2 cellular contexts compared by ENCODE assay signal in the genomic region with DNA sequence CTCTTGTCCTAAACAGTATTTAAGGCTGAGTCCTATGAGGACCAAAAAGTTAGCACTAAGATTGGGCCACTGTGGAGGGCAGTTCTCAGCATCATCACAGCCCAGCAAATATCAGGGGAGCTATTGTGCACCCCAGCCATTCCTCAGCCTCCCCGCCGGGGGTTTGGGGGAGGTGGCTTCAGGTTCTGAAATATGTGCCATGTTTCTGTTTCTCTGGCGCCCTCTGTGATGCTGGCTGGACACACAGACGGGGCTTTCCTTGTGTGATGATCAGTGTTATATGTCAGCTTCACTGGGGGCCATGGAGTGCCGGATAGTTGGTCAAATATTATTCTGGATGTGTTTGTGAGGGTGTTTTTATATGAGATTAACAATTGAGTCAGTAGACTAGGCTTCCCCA.
TF ChIP-seq lines count a peak whose summit lies in the region.

No MANE protein-coding gene starts in this region.

TF ChIP-seq in SK-N-SH, 30 proteins besides CTCF, POLR2A, EP300 and RAD21 (continued from another document):
- TF ChIP-seq, protein P1, sequence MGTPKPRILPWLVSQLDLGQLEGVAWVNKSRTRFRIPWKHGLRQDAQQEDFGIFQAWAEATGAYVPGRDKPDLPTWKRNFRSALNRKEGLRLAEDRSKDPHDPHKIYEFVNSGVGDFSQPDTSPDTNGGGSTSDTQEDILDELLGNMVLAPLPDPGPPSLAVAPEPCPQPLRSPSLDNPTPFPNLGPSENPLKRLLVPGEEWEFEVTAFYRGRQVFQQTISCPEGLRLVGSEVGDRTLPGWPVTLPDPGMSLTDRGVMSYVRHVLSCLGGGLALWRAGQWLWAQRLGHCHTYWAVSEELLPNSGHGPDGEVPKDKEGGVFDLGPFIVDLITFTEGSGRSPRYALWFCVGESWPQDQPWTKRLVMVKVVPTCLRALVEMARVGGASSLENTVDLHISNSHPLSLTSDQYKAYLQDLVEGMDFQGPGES (IDR thresholded peaks at IDR 0.05; ENCODE audit: low read depth, low read length): no peak
- TF ChIP-seq, protein P2, sequence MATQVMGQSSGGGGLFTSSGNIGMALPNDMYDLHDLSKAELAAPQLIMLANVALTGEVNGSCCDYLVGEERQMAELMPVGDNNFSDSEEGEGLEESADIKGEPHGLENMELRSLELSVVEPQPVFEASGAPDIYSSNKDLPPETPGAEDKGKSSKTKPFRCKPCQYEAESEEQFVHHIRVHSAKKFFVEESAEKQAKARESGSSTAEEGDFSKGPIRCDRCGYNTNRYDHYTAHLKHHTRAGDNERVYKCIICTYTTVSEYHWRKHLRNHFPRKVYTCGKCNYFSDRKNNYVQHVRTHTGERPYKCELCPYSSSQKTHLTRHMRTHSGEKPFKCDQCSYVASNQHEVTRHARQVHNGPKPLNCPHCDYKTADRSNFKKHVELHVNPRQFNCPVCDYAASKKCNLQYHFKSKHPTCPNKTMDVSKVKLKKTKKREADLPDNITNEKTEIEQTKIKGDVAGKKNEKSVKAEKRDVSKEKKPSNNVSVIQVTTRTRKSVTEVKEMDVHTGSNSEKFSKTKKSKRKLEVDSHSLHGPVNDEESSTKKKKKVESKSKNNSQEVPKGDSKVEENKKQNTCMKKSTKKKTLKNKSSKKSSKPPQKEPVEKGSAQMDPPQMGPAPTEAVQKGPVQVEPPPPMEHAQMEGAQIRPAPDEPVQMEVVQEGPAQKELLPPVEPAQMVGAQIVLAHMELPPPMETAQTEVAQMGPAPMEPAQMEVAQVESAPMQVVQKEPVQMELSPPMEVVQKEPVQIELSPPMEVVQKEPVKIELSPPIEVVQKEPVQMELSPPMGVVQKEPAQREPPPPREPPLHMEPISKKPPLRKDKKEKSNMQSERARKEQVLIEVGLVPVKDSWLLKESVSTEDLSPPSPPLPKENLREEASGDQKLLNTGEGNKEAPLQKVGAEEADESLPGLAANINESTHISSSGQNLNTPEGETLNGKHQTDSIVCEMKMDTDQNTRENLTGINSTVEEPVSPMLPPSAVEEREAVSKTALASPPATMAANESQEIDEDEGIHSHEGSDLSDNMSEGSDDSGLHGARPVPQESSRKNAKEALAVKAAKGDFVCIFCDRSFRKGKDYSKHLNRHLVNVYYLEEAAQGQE (IDR thresholded peaks at IDR 0.05; ENCODE audit: low read depth, low read length): no peak
- no peak for TF ChIP-seq GABPA (IDR thresholded peaks at IDR 0.05; ENCODE audit: low read depth)
- TF ChIP-seq JUND (IDR thresholded peaks at IDR 0.05): no peak
- no peak for TF ChIP-seq RXRA (IDR thresholded peaks at IDR 0.05; ENCODE audit: borderline replicate concordance, low read depth)
- TF ChIP-seq, protein P3, sequence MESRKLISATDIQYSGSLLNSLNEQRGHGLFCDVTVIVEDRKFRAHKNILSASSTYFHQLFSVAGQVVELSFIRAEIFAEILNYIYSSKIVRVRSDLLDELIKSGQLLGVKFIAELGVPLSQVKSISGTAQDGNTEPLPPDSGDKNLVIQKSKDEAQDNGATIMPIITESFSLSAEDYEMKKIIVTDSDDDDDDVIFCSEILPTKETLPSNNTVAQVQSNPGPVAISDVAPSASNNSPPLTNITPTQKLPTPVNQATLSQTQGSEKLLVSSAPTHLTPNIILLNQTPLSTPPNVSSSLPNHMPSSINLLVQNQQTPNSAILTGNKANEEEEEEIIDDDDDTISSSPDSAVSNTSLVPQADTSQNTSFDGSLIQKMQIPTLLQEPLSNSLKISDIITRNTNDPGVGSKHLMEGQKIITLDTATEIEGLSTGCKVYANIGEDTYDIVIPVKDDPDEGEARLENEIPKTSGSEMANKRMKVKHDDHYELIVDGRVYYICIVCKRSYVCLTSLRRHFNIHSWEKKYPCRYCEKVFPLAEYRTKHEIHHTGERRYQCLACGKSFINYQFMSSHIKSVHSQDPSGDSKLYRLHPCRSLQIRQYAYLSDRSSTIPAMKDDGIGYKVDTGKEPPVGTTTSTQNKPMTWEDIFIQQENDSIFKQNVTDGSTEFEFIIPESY (IDR thresholded peaks at IDR 0.05; ENCODE audit: borderline replicate concordance, low read depth): no peak
- TF ChIP-seq MXI1 (IDR thresholded peaks at IDR 0.05; ENCODE audit: low read depth, low read length): no peak
- no peak for TF ChIP-seq CHD2 (IDR thresholded peaks at IDR 0.05; ENCODE audit: low read length, partially characterized antibody)
- TF ChIP-seq EZH2phosphoT487 (IDR thresholded peaks at IDR 0.05; ENCODE audit: borderline replicate concordance, low read depth): no peak
- TF ChIP-seq NRF1 (IDR thresholded peaks at IDR 0.05; ENCODE audit: low read depth, low read length): no peak
- no peak for TF ChIP-seq RCOR1 (IDR thresholded peaks at IDR 0.05; ENCODE audit: low read length)
- TF ChIP-seq ELF1 (IDR thresholded peaks at IDR 0.05): no peak
- no peak for TF ChIP-seq FOXM1 (IDR thresholded peaks at IDR 0.05; ENCODE audit: low read depth)
- TF ChIP-seq, protein P4, sequence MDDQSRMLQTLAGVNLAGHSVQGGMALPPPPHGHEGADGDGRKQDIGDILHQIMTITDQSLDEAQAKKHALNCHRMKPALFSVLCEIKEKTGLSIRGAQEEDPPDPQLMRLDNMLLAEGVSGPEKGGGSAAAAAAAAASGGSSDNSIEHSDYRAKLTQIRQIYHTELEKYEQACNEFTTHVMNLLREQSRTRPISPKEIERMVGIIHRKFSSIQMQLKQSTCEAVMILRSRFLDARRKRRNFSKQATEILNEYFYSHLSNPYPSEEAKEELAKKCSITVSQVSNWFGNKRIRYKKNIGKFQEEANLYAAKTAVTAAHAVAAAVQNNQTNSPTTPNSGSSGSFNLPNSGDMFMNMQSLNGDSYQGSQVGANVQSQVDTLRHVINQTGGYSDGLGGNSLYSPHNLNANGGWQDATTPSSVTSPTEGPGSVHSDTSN (IDR thresholded peaks at IDR 0.05): no peak
- TF ChIP-seq SIN3A (IDR thresholded peaks at IDR 0.05; ENCODE audit: borderline replicate concordance, low read depth, low read length): no peak
- TF ChIP-seq, protein P5, sequence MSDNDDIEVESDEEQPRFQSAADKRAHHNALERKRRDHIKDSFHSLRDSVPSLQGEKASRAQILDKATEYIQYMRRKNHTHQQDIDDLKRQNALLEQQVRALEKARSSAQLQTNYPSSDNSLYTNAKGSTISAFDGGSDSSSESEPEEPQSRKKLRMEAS (IDR thresholded peaks at IDR 0.05; ENCODE audit: low read depth): no peak
- TF ChIP-seq NFIC (IDR thresholded peaks at IDR 0.05; ENCODE audit: borderline replicate concordance): no peak
TF ChIP-seq in SK-N-SH: peak in this region for 0.

TF ChIP-seq in SK-N-SH treated with all-trans-retinoic acid at 6 μM for 48 hours, 23 proteins besides CTCF, POLR2A, EP300 and RAD21 (continued from another document):
- TF ChIP-seq ZNF70 (CRISPR knock-in tag; IDR thresholded peaks at IDR 0.05) (no peak), TOX (CRISPR knock-in tag; IDR thresholded peaks at IDR 0.05; ENCODE audit: borderline replicate concordance) (no peak), ISL1 (CRISPR knock-in tag; IDR thresholded peaks at IDR 0.05) (no peak), ARNTL (CRISPR knock-in tag; IDR thresholded peaks at IDR 0.05; ENCODE audit: borderline replicate concordance, low read depth) (no peak), ESRRG (CRISPR knock-in tag; IDR thresholded peaks at IDR 0.05) (no peak), RARB (CRISPR knock-in tag; IDR thresholded peaks at IDR 0.05) (no peak), GLIS3 (CRISPR knock-in tag; IDR thresholded peaks at IDR 0.05) (no peak), TCF4 (CRISPR knock-in tag; IDR thresholded peaks at IDR 0.05; ENCODE audit: borderline replicate concordance) (no peak), ZFP3 (CRISPR knock-in tag; IDR thresholded peaks at IDR 0.05) (no peak), BACH2 (CRISPR knock-in tag; IDR thresholded peaks at IDR 0.05; ENCODE audit: borderline replicate concordance) (no peak), OSR1 (CRISPR knock-in tag; IDR thresholded peaks at IDR 0.05) (no peak)
- TF ChIP-seq, protein P6, sequence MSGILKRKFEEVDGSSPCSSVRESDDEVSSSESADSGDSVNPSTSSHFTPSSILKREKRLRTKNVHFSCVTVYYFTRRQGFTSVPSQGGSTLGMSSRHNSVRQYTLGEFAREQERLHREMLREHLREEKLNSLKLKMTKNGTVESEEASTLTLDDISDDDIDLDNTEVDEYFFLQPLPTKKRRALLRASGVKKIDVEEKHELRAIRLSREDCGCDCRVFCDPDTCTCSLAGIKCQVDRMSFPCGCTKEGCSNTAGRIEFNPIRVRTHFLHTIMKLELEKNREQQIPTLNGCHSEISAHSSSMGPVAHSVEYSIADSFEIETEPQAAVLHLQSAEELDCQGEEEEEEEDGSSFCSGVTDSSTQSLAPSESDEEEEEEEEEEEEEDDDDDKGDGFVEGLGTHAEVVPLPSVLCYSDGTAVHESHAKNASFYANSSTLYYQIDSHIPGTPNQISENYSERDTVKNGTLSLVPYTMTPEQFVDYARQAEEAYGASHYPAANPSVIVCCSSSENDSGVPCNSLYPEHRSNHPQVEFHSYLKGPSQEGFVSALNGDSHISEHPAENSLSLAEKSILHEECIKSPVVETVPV (CRISPR knock-in tag; IDR thresholded peaks at IDR 0.05): no peak
- TF ChIP-seq, protein P7, sequence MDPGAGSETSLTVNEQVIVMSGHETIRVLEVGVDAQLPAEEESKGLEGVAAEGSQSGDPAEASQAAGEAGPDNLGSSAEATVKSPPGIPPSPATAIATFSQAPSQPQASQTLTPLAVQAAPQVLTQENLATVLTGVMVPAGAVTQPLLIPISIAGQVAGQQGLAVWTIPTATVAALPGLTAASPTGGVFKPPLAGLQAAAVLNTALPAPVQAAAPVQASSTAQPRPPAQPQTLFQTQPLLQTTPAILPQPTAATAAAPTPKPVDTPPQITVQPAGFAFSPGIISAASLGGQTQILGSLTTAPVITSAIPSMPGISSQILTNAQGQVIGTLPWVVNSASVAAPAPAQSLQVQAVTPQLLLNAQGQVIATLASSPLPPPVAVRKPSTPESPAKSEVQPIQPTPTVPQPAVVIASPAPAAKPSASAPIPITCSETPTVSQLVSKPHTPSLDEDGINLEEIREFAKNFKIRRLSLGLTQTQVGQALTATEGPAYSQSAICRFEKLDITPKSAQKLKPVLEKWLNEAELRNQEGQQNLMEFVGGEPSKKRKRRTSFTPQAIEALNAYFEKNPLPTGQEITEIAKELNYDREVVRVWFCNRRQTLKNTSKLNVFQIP (CRISPR knock-in tag; IDR thresholded peaks at IDR 0.05; ENCODE audit: borderline replicate concordance, low read depth): no peak
- TF ChIP-seq, protein P8, sequence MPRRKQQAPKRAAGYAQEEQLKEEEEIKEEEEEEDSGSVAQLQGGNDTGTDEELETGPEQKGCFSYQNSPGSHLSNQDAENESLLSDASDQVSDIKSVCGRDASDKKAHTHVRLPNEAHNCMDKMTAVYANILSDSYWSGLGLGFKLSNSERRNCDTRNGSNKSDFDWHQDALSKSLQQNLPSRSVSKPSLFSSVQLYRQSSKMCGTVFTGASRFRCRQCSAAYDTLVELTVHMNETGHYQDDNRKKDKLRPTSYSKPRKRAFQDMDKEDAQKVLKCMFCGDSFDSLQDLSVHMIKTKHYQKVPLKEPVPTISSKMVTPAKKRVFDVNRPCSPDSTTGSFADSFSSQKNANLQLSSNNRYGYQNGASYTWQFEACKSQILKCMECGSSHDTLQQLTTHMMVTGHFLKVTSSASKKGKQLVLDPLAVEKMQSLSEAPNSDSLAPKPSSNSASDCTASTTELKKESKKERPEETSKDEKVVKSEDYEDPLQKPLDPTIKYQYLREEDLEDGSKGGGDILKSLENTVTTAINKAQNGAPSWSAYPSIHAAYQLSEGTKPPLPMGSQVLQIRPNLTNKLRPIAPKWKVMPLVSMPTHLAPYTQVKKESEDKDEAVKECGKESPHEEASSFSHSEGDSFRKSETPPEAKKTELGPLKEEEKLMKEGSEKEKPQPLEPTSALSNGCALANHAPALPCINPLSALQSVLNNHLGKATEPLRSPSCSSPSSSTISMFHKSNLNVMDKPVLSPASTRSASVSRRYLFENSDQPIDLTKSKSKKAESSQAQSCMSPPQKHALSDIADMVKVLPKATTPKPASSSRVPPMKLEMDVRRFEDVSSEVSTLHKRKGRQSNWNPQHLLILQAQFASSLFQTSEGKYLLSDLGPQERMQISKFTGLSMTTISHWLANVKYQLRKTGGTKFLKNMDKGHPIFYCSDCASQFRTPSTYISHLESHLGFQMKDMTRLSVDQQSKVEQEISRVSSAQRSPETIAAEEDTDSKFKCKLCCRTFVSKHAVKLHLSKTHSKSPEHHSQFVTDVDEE (CRISPR knock-in tag; IDR thresholded peaks at IDR 0.05): no peak
- TF ChIP-seq, protein P9, sequence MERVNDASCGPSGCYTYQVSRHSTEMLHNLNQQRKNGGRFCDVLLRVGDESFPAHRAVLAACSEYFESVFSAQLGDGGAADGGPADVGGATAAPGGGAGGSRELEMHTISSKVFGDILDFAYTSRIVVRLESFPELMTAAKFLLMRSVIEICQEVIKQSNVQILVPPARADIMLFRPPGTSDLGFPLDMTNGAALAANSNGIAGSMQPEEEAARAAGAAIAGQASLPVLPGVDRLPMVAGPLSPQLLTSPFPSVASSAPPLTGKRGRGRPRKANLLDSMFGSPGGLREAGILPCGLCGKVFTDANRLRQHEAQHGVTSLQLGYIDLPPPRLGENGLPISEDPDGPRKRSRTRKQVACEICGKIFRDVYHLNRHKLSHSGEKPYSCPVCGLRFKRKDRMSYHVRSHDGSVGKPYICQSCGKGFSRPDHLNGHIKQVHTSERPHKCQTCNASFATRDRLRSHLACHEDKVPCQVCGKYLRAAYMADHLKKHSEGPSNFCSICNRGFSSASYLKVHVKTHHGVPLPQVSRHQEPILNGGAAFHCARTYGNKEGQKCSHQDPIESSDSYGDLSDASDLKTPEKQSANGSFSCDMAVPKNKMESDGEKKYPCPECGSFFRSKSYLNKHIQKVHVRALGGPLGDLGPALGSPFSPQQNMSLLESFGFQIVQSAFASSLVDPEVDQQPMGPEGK (CRISPR knock-in tag; IDR thresholded peaks at IDR 0.05; ENCODE audit: borderline replicate concordance): no peak
